In the genomic region with DNA sequence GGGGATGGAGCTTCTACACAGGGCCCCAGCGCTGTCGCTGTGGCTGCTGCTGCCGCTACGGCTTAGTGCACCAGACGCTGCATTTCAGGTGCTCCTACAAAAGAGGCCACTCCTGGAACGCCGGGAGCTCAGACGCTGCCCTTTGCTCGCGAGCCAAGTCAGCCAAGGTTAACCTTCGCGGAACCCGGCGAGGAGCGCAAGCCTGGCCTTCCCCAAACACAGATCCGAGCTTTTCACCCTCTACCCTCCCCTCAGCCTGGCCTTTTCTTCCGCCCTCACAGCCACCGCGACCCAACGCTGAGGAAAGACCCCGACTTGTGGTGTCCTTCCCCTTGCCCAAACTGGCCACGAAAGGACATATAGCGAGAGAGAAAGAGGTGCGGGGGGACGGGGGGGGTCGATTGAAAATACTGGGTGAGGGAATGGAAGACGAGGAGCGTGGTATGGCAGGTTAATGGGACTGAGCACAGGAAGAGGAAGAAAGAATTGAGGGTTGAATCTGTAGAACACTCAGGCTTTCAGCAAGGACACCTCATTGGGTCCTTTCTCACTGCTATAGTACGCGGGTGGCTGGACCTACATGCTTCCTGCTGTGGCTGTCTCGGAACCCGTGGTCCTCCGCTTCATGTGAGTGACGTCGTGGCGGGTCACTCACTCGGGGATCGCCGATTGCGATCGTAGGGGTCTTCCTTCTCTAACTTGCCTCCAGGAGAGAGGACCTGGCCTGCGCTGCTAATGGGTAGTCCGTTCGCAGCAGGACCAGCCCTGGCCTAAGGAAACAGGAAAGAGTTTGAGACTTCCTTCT, we compare ENCODE assay signal across 1 cellular context.
TF ChIP-seq lines count a peak whose summit lies in the region.

A gene (plus strand): TSS at position 583 of the 805 bp plus-strand sequence. CDS start 8,460 bp downstream, outside the sequence.
A gene (minus strand): TSS at position 242 of the 805 bp plus-strand sequence. CDS start 7,249 bp downstream, outside the sequence.

TF ChIP-seq in K562, 482 proteins besides CTCF, POLR2A, EP300 and RAD21 (continued from another document):
- TF ChIP-seq, protein P1, sequence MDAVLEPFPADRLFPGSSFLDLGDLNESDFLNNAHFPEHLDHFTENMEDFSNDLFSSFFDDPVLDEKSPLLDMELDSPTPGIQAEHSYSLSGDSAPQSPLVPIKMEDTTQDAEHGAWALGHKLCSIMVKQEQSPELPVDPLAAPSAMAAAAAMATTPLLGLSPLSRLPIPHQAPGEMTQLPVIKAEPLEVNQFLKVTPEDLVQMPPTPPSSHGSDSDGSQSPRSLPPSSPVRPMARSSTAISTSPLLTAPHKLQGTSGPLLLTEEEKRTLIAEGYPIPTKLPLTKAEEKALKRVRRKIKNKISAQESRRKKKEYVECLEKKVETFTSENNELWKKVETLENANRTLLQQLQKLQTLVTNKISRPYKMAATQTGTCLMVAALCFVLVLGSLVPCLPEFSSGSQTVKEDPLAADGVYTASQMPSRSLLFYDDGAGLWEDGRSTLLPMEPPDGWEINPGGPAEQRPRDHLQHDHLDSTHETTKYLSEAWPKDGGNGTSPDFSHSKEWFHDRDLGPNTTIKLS (IDR thresholded peaks at IDR 0.05; ENCODE audit: borderline replicate concordance, low read depth): peak; percentile 76; the same call in 1 of the 2 replicates
- no peak for TF ChIP-seq RUNX1 (IDR thresholded peaks at IDR 0.05; ENCODE audit: low read depth)
- no peak for TF ChIP-seq BRD9 (IDR thresholded peaks at IDR 0.05; ENCODE audit: low read depth, partially characterized antibody)
- peak; percentile 67; the same call in 1 of the 2 replicates for TF ChIP-seq ESRRA (IDR thresholded peaks at IDR 0.05; ENCODE audit: borderline replicate concordance, low read depth)
- TF ChIP-seq MAZ (CRISPR knock-in tag; conservative IDR thresholded peaks at IDR 0.05 in 1 of 2, IDR thresholded peaks at IDR 0.05 in 1 of 2): peak; percentile 13 to 17; a peak in 2 of 4 replicates
- 0 out of 2 replicates have a peak, but pooled peaks have one; percentile 8 for TF ChIP-seq ZKSCAN1 (IDR thresholded peaks at IDR 0.05; ENCODE audit: low read depth, low read length)
- TF ChIP-seq, protein P2, sequence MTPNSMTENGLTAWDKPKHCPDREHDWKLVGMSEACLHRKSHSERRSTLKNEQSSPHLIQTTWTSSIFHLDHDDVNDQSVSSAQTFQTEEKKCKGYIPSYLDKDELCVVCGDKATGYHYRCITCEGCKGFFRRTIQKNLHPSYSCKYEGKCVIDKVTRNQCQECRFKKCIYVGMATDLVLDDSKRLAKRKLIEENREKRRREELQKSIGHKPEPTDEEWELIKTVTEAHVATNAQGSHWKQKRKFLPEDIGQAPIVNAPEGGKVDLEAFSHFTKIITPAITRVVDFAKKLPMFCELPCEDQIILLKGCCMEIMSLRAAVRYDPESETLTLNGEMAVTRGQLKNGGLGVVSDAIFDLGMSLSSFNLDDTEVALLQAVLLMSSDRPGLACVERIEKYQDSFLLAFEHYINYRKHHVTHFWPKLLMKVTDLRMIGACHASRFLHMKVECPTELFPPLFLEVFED (CRISPR knock-in tag; conservative IDR thresholded peaks at IDR 0.05): peak; percentile 88
- TF ChIP-seq MBD2 (IDR thresholded peaks at IDR 0.05; ENCODE audit: borderline replicate concordance, low read depth): peak; percentile 69
- peak; percentile 28; the same call in 1 of the 2 replicates for TF ChIP-seq CTBP1 (IDR thresholded peaks at IDR 0.05; ENCODE audit: borderline replicate concordance)
- TF ChIP-seq NFXL1 (CRISPR knock-in tag; IDR thresholded peaks at IDR 0.05): no peak
- no peak for TF ChIP-seq FOS (IDR thresholded peaks at IDR 0.05; ENCODE audit: extremely low read depth, insufficient read length)
- no peak for TF ChIP-seq PCBP2 (IDR thresholded peaks at IDR 0.05; ENCODE audit: low read depth, low read length, poor library complexity, severe bottlenecking)
- TF ChIP-seq, protein P3, sequence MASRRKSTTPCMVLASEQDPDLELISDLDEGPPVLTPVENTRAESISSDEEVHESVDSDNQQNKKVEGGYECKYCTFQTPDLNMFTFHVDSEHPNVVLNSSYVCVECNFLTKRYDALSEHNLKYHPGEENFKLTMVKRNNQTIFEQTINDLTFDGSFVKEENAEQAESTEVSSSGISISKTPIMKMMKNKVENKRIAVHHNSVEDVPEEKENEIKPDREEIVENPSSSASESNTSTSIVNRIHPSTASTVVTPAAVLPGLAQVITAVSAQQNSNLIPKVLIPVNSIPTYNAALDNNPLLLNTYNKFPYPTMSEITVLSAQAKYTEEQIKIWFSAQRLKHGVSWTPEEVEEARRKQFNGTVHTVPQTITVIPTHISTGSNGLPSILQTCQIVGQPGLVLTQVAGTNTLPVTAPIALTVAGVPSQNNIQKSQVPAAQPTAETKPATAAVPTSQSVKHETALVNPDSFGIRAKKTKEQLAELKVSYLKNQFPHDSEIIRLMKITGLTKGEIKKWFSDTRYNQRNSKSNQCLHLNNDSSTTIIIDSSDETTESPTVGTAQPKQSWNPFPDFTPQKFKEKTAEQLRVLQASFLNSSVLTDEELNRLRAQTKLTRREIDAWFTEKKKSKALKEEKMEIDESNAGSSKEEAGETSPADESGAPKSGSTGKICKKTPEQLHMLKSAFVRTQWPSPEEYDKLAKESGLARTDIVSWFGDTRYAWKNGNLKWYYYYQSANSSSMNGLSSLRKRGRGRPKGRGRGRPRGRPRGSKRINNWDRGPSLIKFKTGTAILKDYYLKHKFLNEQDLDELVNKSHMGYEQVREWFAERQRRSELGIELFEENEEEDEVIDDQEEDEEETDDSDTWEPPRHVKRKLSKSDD (conservative IDR thresholded peaks at IDR 0.05; ENCODE audit: low read length): 0 out of 2 replicates have a peak, but pooled peaks have one; percentile 43
- TF ChIP-seq SRSF9 (IDR thresholded peaks at IDR 0.05; ENCODE audit: borderline replicate concordance, low read depth, low read length): no peak
- TF ChIP-seq ZNF444 (CRISPR knock-in tag; IDR thresholded peaks at IDR 0.05): no peak
- TF ChIP-seq, protein P4, sequence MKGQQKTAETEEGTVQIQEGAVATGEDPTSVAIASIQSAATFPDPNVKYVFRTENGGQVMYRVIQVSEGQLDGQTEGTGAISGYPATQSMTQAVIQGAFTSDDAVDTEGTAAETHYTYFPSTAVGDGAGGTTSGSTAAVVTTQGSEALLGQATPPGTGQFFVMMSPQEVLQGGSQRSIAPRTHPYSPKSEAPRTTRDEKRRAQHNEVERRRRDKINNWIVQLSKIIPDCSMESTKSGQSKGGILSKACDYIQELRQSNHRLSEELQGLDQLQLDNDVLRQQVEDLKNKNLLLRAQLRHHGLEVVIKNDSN (CRISPR knock-in tag; IDR thresholded peaks at IDR 0.05): peak; percentile 37; the same call in 1 of the 2 replicates
- peak; percentile 69 for TF ChIP-seq GABPB1 (CRISPR knock-in tag; IDR thresholded peaks at IDR 0.05)
- TF ChIP-seq ZNF436 (CRISPR knock-in tag; IDR thresholded peaks at IDR 0.05): no peak
- TF ChIP-seq MECOM (CRISPR knock-in tag; IDR thresholded peaks at IDR 0.05): no peak
